9 cellular contexts compared by ENCODE assay signal in the genomic region with DNA sequence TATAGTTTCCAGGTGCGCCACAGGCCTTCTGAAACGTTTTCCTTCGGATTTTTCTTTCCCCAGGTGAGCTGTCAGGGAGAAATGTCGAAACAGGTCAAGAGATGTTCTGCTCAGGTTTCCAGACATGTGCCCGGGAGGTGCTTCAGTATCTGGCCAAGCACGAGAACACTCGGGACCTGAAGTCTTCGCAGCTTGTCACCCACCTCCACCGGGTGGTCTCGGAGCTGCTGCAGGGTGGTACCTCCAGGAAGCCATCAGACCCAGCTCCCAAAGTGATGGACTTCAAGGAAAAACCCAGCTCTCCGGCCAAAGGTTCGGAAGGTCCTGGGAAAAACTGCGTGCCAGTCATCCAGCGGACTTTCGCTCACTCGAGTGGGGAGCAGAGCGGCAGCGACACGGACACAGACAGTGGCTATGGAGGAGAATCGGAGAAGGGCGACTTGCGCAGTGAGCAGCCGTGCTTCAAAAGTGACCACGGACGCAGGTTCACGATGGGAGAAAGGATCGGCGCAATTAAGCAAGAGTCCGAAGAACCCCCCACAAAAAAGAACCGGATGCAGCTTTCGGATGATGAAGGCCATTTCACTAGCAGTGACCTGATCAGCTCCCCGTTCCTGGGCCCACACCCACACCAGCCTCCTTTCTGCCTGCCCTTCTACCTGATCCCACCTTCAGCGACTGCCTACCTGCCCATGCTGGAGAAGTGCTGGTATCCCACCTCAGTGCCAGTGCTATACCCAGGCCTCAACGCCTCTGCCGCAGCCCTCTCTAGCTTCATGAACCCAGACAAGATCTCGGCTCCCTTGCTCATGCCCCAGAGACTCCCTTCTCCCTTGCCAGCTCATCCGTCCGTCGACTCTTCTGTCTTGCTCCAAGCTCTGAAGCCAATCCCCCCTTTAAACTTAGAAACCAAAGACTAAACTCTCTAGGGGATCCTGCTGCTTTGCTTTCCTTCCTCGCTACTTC. TPM values are rescaled to one million over a fixed set of nuclear protein-coding genes. Genes with fewer than 3 reads are reported as not detected.
A peak's percentile ranks its signal among the peaks of the same experiment; 100 is the strongest.
DNase-seq lines count a peak whose midpoint lies in the region; ATAC-seq and TF ChIP-seq lines count a peak whose summit lies in the region.
"Had no signal": no experiment of that assay in that cellular context is flagged by ENCODE, and none has a peak within 500 bp of the region (broad histone marks: within the 10 kb centered on the region; RNA-seq: fewer than 3 reads in every experiment).

No MANE protein-coding gene starts in this region.

- peak overlapping the region; percentile 99 for H3K4me3 Mint-ChIP-seq in central memory CD8-positive, alpha-beta T cell
- H3K4me3 Mint-ChIP-seq in naive B cell = peak overlapping the region; percentile 6 to 94 (median 80)

- no peak for TF ChIP-seq CTCF in BE2C (IDR thresholded peaks at IDR 0.05; ENCODE audit: low read depth, low read length)
- TF ChIP-seq CTCF in NB4 (IDR thresholded peaks at IDR 0.05; ENCODE audit: low read depth, low read length) = no peak

- H3K36me3 ChIP-seq in BE2C = no peaks in the 10 kb centered on the region

- H3K4me1 ChIP-seq in BE2C = peaks cover 6% of the 10 kb centered on the region

- H3K36me3 Mint-ChIP-seq in central memory CD8-positive, alpha-beta T cell (ENCODE audit: insufficient read depth) = peaks cover 73% of the 10 kb centered on the region
- peaks cover 8 to 17% of the 10 kb centered on the region in 2 donors for H3K36me3 Mint-ChIP-seq in naive B cell

- peak overlapping the region; percentile 93 for H3K27ac Mint-ChIP-seq in central memory CD8-positive, alpha-beta T cell (ENCODE audit: low read depth)
- peak overlapping the region; percentile 78 to 98 (median 96) for H3K27ac Mint-ChIP-seq in naive B cell

- no peaks in the 10 kb centered on the region for H3K9me3 ChIP-seq in BE2C

- H3K4me3 ChIP-seq in BE2C (ENCODE audit: low read depth, low read length) (peak overlapping the region; percentile 6), NB4 (ENCODE audit: low read depth, low read length) (peak overlapping the region; percentile 38)

- no peak for DNase-seq in BE2C
- peak; percentile 60 for DNase-seq in NB4 (ENCODE audit: low read depth)
- no peak for DNase-seq in central memory CD8-positive, alpha-beta T cell (ENCODE audit: low spot score in 2 of 2)
- no peak for DNase-seq in naive B cell
- DNase-seq in RPMI8226 = no peak
- DNase-seq in medulla oblongata (ENCODE audit: extremely low spot score) = no peak
- DNase-seq in NCI-H1694 treated with DMSO at 0.1 percent for 48 hours (lab: John Stamatoyannopoulos, UW) = no peak
- no peak for DNase-seq in HPDE6-E6E7 (ENCODE audit: extremely low spot score)
- DNase-seq: NCI-H1092 had no signal

- peaks cover 58% of the 10 kb centered on the region for H3K4me1 Mint-ChIP-seq in central memory CD8-positive, alpha-beta T cell
- H3K4me1 Mint-ChIP-seq in naive B cell = peaks cover 53 to 70% (median 67%) of the 10 kb centered on the region in 3 donors

- no peak for TF ChIP-seq POLR2A in NB4 (IDR thresholded peaks at IDR 0.05; ENCODE audit: extremely low read depth, insufficient read length)

- ATAC-seq in central memory CD8-positive, alpha-beta T cell (replicated peaks; ENCODE audit: extremely low read depth, poor library complexity, severe bottlenecking) = no peak
- no peak for ATAC-seq in naive B cell (ENCODE audit: low read depth in 2 of 2)

- no peaks in the 10 kb centered on the region for H3K27me3 Mint-ChIP-seq in central memory CD8-positive, alpha-beta T cell
- no peaks in the 10 kb centered on the region for H3K27me3 Mint-ChIP-seq in naive B cell

- no peaks in the 10 kb centered on the region for H3K27me3 ChIP-seq in BE2C

- no peaks in the 10 kb centered on the region for H3K9me3 Mint-ChIP-seq in central memory CD8-positive, alpha-beta T cell
- no peaks in the 10 kb centered on the region for H3K9me3 Mint-ChIP-seq in naive B cell

RNA-seq across cellular contexts. Expression of a gene that starts 3.8 kb away (rescaled TPM):
- 21.8 TPM for polyA plus RNA-seq in BE2C (2012; ENCODE audit: insufficient read depth, insufficient read length, low read depth)
- 1 to 10 TPM; 1.8 to 6.4 (median 3.3) TPM for polyA plus RNA-seq in naive B cell (ENCODE audit: low read depth in 6 of 6)
